ENCODE assay signal across 26 cellular contexts in the genomic region with DNA sequence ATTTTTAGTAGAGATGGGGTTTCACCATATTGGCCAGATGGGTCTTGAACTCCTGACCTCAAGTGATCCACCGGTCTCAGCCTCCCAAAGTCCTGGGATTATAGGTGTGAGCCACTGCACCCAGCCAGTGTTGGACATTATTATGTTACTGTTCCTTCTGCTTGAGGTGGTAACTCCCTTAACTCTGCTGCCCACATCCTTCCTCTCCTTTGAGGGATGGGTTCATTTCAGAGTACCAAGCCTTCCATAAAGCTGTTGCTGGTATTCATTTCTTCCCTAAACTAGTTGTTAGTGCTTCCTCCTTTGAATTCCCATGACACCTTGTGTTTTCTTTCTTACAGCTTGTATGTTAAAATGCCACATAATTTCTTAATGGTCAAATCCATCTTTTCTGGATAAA.
"Had no signal": no experiment of that assay in that cellular context is flagged by ENCODE, and none has a peak within 500 bp of the region (broad histone marks: within the 10 kb centered on the region; RNA-seq: fewer than 3 reads in every experiment).

No MANE protein-coding gene starts in this region.

- H3K9ac ChIP-seq: parathyroid adenoma had no signal

- H3K4me1 ChIP-seq: right lobe of liver had no signal

- DNase-seq: activated CD4-positive, alpha-beta T cell treated with anti-CD3 and anti-CD28 coated beads, Interleukin-2, amount 50 U/mL, for 1 hour; activated CD8-positive, alpha-beta T cell treated with anti-CD3 and anti-CD28 coated beads, Interleukin-2, amount 10 ng/mL, durations not matched to agents 7 days and 5 days; activated gamma-delta T cell; activated naive CD4-positive, alpha-beta T cell treated with anti-CD3 and anti-CD28 coated beads, Interleukin-2, amount 50 U/mL, for 16 hours; activated naive CD8-positive, alpha-beta T cell treated with anti-CD3 and anti-CD28 coated beads, Interleukin-2, amount 50 U/mL, for 24 hours; cerebellar nuclear complex; endodermal cell; glutamatergic neuron; immature natural killer cell; lower lobe of right lung; naive B cell; nucleus accumbens; right lobe of liver; stimulated activated CD4-positive, alpha-beta T cell treated with anti-CD3 and anti-CD28 coated beads, Interleukin-1b, Interleukin-23, amount 100 ng/mL, for 48 hours; stomach had no signal

- H3K27ac ChIP-seq: coronary artery, hepatocyte, lower lobe of right lung, parathyroid adenoma, right lobe of liver, skin epidermis, stomach, suprapubic skin, tibial nerve had no signal

- H3K4me3 Mint-ChIP-seq: activated CD8-positive, alpha-beta T cell treated with anti-CD3 and anti-CD28 coated beads, Interleukin-2, amount 10 ng/mL, durations not matched to agents 7 days and 5 days; activated naive CD8-positive, alpha-beta T cell treated with anti-CD3 and anti-CD28 coated beads, Interleukin-2, amount 50 U/mL, for 24 hours; activated T-helper 1 cell treated with anti-CD3 and anti-CD28 coated beads, Interleukin-12 subunit alpha, Interleukin-12 subunit beta, Interleukin-2, Interleukin-4 antibody, amounts not matched to agents 30 ng/mL and 10 ng/mL and 1 ng/mL, durations not matched to agents 14 hours and 24 hours and 36 hours; endodermal cell; naive B cell; stimulated activated effector memory CD8-positive, alpha-beta T cell treated with anti-CD3 and anti-CD28 coated beads, Interleukin-12 subunit alpha, Interleukin-12 subunit beta, amount 100 ng/mL, for 72 hours; T-helper 2 cell treated with Interferon-gamma antibody and Interleukin-4, amounts not matched to agents 5 μg/mL and 100 μg/mL, for 36 hours had no signal

- H3K4me3 ChIP-seq: coronary artery, hepatocyte, lower lobe of right lung, right lobe of liver, skin epidermis, stomach, suprapubic skin, tibial nerve had no signal

- H3K27ac Mint-ChIP-seq: activated CD8-positive, alpha-beta T cell treated with anti-CD3 and anti-CD28 coated beads, Interleukin-2, amount 10 ng/mL, durations not matched to agents 7 days and 5 days; activated naive CD8-positive, alpha-beta T cell treated with anti-CD3 and anti-CD28 coated beads, Interleukin-2, amount 50 U/mL, for 24 hours; activated T-helper 1 cell treated with anti-CD3 and anti-CD28 coated beads, Interleukin-12 subunit alpha, Interleukin-12 subunit beta, Interleukin-2, Interleukin-4 antibody, amounts not matched to agents 30 ng/mL and 10 ng/mL and 1 ng/mL, durations not matched to agents 14 hours and 24 hours and 36 hours; endodermal cell; immature natural killer cell; stimulated activated effector memory CD8-positive, alpha-beta T cell treated with anti-CD3 and anti-CD28 coated beads, Interleukin-12 subunit alpha, Interleukin-12 subunit beta, amount 100 ng/mL, for 72 hours; T-helper 2 cell treated with Interferon-gamma antibody and Interleukin-4, amounts not matched to agents 5 μg/mL and 100 μg/mL, for 36 hours had no signal

- H3K4me2 ChIP-seq: hepatocyte had no signal

- H3K27me3 Mint-ChIP-seq: naive B cell had no signal

- ATAC-seq: activated CD4-positive, CD25-positive, alpha-beta regulatory T cell treated with anti-CD3 and anti-CD28 coated beads, Interleukin-2, amount 50 U/mL, for 24 hours; activated CD8-positive, alpha-beta T cell treated with anti-CD3 and anti-CD28 coated beads, Interleukin-2, amount 10 ng/mL, durations not matched to agents 7 days and 5 days; activated naive CD8-positive, alpha-beta T cell treated with anti-CD3 and anti-CD28 coated beads, Interleukin-2, amount 50 U/mL, for 24 hours; left lobe of liver; right lobe of liver; stimulated activated effector memory CD8-positive, alpha-beta T cell treated with anti-CD3 and anti-CD28 coated beads, Interleukin-12 subunit alpha, Interleukin-12 subunit beta, amount 100 ng/mL, for 72 hours had no signal

- H3K9me3 Mint-ChIP-seq: activated naive CD8-positive, alpha-beta T cell treated with anti-CD3 and anti-CD28 coated beads, Interleukin-2, amount 50 U/mL, for 24 hours; activated T-helper 1 cell treated with anti-CD3 and anti-CD28 coated beads, Interleukin-12 subunit alpha, Interleukin-12 subunit beta, Interleukin-2, Interleukin-4 antibody, amounts not matched to agents 30 ng/mL and 10 ng/mL and 1 ng/mL, durations not matched to agents 14 hours and 24 hours and 36 hours; immature natural killer cell; stimulated activated effector memory CD8-positive, alpha-beta T cell treated with anti-CD3 and anti-CD28 coated beads, Interleukin-12 subunit alpha, Interleukin-12 subunit beta, amount 100 ng/mL, for 72 hours; T-helper 2 cell treated with Interferon-gamma antibody and Interleukin-4, amounts not matched to agents 5 μg/mL and 100 μg/mL, for 36 hours had no signal

- H3K27me3 ChIP-seq: hepatocyte, right lobe of liver, stomach, suprapubic skin, tibial nerve had no signal

- H3K9me3 ChIP-seq: lower lobe of right lung, right lobe of liver, stomach, suprapubic skin, tibial nerve had no signal
